In the genomic region with DNA sequence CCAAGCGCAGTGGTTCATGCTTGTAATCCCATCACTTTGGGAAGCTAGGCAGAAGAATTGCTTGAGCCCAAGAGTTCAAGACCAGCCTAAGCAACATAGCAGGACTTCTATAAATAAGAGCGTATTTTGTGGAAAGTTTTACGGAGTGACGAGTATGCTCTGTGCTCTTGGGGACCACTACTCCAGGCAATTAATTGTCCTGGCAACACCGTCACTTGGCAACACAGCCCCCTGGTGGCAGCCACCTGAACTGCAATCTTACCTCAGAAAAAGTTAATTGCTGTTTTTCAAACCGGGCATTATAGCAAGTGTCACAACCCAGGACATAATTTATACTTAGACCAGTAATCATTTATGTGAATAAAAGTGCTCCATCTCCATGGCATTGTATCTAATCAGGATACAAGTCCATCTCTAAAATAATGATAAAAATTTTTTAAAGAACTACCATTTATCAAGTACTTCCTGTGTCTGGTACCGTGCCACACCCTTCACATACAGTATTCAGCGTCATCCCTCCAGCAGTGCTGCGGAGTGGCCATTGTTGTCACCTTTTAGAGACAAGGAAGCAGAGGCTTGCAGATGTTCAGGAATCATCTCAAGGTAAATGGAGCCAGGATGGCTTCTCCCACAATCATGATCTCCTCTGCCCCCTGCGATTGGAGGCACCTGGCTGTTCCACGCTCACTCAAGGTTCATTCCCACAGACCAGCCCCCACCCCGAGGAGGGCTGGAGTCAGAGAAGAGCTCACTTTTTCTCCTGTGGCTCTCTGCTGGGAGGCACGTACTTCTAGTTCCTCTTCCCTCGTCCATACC, we compare ENCODE assay signal across 1 cellular context.
A peak's percentile ranks its signal among the peaks of the same experiment; 100 is the strongest.
TF ChIP-seq lines count a peak whose summit lies in the region.

No MANE protein-coding gene starts in this region.

TF ChIP-seq in HepG2, 621 proteins besides CTCF, POLR2A, EP300 and RAD21 (continued from another document):
- TF ChIP-seq STAG1 (CRISPR knock-in tag; IDR thresholded peaks at IDR 0.05) (peak; percentile 52), RFX5 (IDR thresholded peaks at IDR 0.05; ENCODE audit: low read depth, low read length) (peak; percentile 59; the same call in 1 of the 2 replicates), ATM (IDR thresholded peaks at IDR 0.05; ENCODE audit: borderline replicate concordance) (no peak)
- TF ChIP-seq, protein P1, sequence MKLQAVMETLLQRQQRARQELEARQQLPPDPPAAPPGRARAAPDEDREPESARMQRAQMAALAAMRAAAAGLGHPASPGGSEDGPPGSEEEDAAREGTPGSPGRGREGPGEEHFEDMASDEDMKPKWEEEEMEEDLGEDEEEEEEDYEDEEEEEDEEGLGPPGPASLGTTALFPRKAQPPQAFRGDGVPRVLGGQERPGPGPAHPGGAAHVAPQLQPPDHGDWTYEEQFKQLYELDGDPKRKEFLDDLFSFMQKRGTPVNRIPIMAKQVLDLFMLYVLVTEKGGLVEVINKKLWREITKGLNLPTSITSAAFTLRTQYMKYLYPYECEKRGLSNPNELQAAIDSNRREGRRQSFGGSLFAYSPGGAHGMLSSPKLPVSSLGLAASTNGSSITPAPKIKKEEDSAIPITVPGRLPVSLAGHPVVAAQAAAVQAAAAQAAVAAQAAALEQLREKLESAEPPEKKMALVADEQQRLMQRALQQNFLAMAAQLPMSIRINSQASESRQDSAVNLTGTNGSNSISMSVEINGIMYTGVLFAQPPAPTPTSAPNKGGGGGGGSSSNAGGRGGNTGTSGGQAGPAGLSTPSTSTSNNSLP (IDR thresholded peaks at IDR 0.05; ENCODE audit: low read depth, low read length), result peak; percentile 60; the same call in 1 of the 2 replicates
